ENCODE assay signal across 8 cellular contexts in the genomic region with DNA sequence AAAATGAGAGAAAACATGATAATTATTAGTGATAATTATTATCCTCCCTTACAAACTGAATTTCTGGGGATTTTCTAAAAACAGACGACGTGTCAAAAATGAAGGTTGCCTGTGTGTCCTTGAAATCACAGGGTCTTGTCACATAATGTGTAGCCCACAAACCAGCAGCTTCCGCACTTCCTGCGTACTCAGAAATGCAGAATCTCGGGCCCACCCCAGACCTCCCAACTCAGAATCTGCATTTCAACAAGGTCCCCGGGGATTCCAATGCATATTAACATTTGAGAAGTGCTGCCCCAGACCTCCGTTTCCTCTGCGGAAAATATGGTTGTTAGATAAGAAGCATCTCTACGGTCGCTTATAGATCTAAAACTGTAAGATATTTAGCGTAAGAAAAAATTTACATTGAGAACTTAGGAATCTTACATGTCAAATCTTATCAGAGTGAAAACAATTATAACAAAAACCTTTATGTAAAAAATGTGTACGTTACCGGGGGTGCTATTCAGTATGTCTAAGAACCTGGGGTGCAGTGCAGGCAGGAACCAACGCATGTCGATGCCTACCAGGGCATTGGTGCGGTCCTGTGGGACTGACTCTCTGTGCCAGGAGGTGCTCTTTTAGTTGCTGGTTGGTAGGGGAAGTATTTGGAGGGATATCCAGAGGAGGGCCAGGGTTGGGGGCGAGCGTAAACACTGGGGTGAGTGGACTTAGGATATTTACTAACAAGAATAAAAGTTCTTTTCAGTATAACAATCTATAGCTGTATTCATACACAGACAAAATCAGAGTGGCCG. TPM values are rescaled to one million over a fixed set of nuclear protein-coding genes. Genes with fewer than 3 reads are reported as not detected.
DNase-seq lines count a peak whose midpoint lies in the region; ATAC-seq, FAIRE-seq and TF ChIP-seq lines count a peak whose summit lies in the region.

No MANE protein-coding gene starts in this region.

- no peak overlapping the region for H3K4me3 ChIP-seq in Caco-2 (ENCODE audit: low read depth, low read length)
- H3K4me3 ChIP-seq in iPS-11a (ENCODE audit: low read depth, low read length), result peak overlapping the region; percentile 2
- peak overlapping the region; percentile 11 for H3K4me3 ChIP-seq in suprapubic skin

- H3K4me1 ChIP-seq in Caco-2 (peaks cover 10% of the 10 kb centered on the region), suprapubic skin (peaks cover 9% of the 10 kb centered on the region)

- DNase-seq in Caco-2 (no peak), suprapubic skin (ENCODE audit: low spot score in 2 of 2) (no peak), HTR-8/SVneo (ENCODE audit: insufficient read length, low spot score) (no peak), DMS114 treated with DMSO at 0.1 percent for 48 hours (lab: John Stamatoyannopoulos, UW; ENCODE audit: unreplicated experiment) (no peak)
- peak; percentile 52 for DNase-seq in activated CD4-positive, alpha-beta memory T cell treated with anti-CD3 and anti-CD28 coated beads, Interleukin-2, amount 10 ng/mL, durations not matched to agents 7 days and 5 days

- ATAC-seq in HG02759 (IDR thresholded peaks at IDR 0.05; ENCODE audit: unreplicated experiment), result peak; percentile 23
- no peak for ATAC-seq in HG02588 (IDR thresholded peaks at IDR 0.05; ENCODE audit: unreplicated experiment)

- intact Hi-C loops in Caco-2 (cut with micrococcal nuclease; ENCODE audit: unreplicated experiment), result loop anchor here (1.0 kb wide), 3 partner anchors 104 to 281 kb away; no protein-coding TSS in a partner anchor

- TF ChIP-seq EP300 in suprapubic skin (IDR thresholded peaks at IDR 0.05), result no peak

- H3K9me3 ChIP-seq in Caco-2 (no peaks in the 10 kb centered on the region), suprapubic skin (no peaks in the 10 kb centered on the region)

- TF ChIP-seq CTCF in Caco-2 (IDR thresholded peaks at IDR 0.05; ENCODE audit: insufficient read depth in 1 of 2, low read depth in 1 of 2, low read length in 1 of 2, severe bottlenecking in 1 of 2, unreplicated experiment in 1 of 2), result no peak
- no peak for TF ChIP-seq CTCF in suprapubic skin (IDR thresholded peaks at IDR 0.05)

- H3K4me3 Mint-ChIP-seq in Caco-2 (ENCODE audit: unreplicated experiment), result no peak overlapping the region
- peak overlapping the region; percentile 64 for H3K4me3 Mint-ChIP-seq in activated CD4-positive, alpha-beta memory T cell treated with anti-CD3 and anti-CD28 coated beads, Interleukin-2, amount 10 ng/mL, durations not matched to agents 7 days and 5 days

- peaks cover 17% of the 10 kb centered on the region for H3K4me1 Mint-ChIP-seq in Caco-2 (ENCODE audit: low read depth, unreplicated experiment)
- peaks cover 51% of the 10 kb centered on the region for H3K4me1 Mint-ChIP-seq in activated CD4-positive, alpha-beta memory T cell treated with anti-CD3 and anti-CD28 coated beads, Interleukin-2, amount 10 ng/mL, durations not matched to agents 7 days and 5 days

- no peaks in the 10 kb centered on the region for H3K9me3 Mint-ChIP-seq in Caco-2 (ENCODE audit: unreplicated experiment)
- H3K9me3 Mint-ChIP-seq in activated CD4-positive, alpha-beta memory T cell treated with anti-CD3 and anti-CD28 coated beads, Interleukin-2, amount 10 ng/mL, durations not matched to agents 7 days and 5 days, result no peaks in the 10 kb centered on the region

- TF ChIP-seq POLR2A in suprapubic skin (IDR thresholded peaks at IDR 0.05), result no peak

- peak overlapping the region; percentile 58 for H3K27ac Mint-ChIP-seq in Caco-2 (ENCODE audit: unreplicated experiment)
- peak overlapping the region; percentile 90 for H3K27ac Mint-ChIP-seq in activated CD4-positive, alpha-beta memory T cell treated with anti-CD3 and anti-CD28 coated beads, Interleukin-2, amount 10 ng/mL, durations not matched to agents 7 days and 5 days

- no peaks in the 10 kb centered on the region for H3K27me3 Mint-ChIP-seq in Caco-2 (ENCODE audit: insufficient read depth, unreplicated experiment)
- no peaks in the 10 kb centered on the region for H3K27me3 Mint-ChIP-seq in activated CD4-positive, alpha-beta memory T cell treated with anti-CD3 and anti-CD28 coated beads, Interleukin-2, amount 10 ng/mL, durations not matched to agents 7 days and 5 days

- no peaks in the 10 kb centered on the region for H3K27me3 ChIP-seq in Caco-2 (replicated peaks; ENCODE audit: control insufficient read depth, insufficient read depth, low read length)
- no peaks in the 10 kb centered on the region for H3K27me3 ChIP-seq in suprapubic skin

- H3K36me3 ChIP-seq in Caco-2 (ENCODE audit: control insufficient read depth, insufficient read depth, low read length), result no peaks in the 10 kb centered on the region
- H3K36me3 ChIP-seq in suprapubic skin, result no peaks in the 10 kb centered on the region

- no TSS peak for BruUV-seq in Caco-2 (replicated peaks; lab: Mats Ljungman, UMichigan)

- no peak overlapping the region for H3K27ac ChIP-seq in suprapubic skin

- CTCF ChIA-PET in Caco-2 (lab: Charles Lee), result interaction anchor here (0.6 to 3.4 kb wide), 16 partner anchors 11 to 296 kb away, joined by 3 to 69 read pairs (median 5); partner anchors contain the start of gene SOS1
- CTCF ChIA-PET in activated CD4-positive, alpha-beta memory T cell treated with anti-CD3 and anti-CD28 coated beads, Interleukin-2, amount 10 ng/mL, durations not matched to agents 7 days and 5 days (lab: Charles Lee), result interaction anchor here (0.8 to 4.4 kb wide), 38 partner anchors 11 to 293 kb away, joined by 3 to 192 read pairs (median 5); partner anchors contain the start of genes CDKL4 and SOS1

- POLR2A ChIA-PET in Caco-2 (lab: Charles Lee), result interaction anchor here (0.6 to 1.2 kb wide), 5 partner anchors 104 to 477 kb away, joined by 4 to 11 read pairs (median 5); partner anchors contain the start of genes SOS1 and SRSF7
- POLR2A ChIA-PET in activated CD4-positive, alpha-beta memory T cell treated with anti-CD3 and anti-CD28 coated beads, Interleukin-2, amount 10 ng/mL, durations not matched to agents 7 days and 5 days (lab: Charles Lee), result interaction anchor here (0.6 to 7.7 kb wide), 29 partner anchors 11 to 565 kb away, joined by 3 to 387 read pairs (median 6); partner anchors contain the start of genes CDKL4, SOS1 and SRSF7

- FAIRE-seq in HTR-8/SVneo (lab: Jason Lieb, UNC), result no peak

- no peaks in the 10 kb centered on the region for H3K36me3 Mint-ChIP-seq in Caco-2 (ENCODE audit: insufficient read depth, unreplicated experiment)
- H3K36me3 Mint-ChIP-seq in activated CD4-positive, alpha-beta memory T cell treated with anti-CD3 and anti-CD28 coated beads, Interleukin-2, amount 10 ng/mL, durations not matched to agents 7 days and 5 days (ENCODE audit: low read depth), result peaks cover 8% of the 10 kb centered on the region

- WGBS in suprapubic skin, result 29% methylated on average over 19 of the region's 19 CpGs

RNA-seq across cellular contexts. Expression of gene CDKL4, which starts 15.2 kb away (rescaled TPM):
- total RNA-seq in Caco-2 (2022), result 1.4 TPM in 1 of 2 replicates, not detected in the other
- total RNA-seq in activated CD4-positive, alpha-beta memory T cell treated with anti-CD3 and anti-CD28 coated beads, Interleukin-2, amount 10 ng/mL, durations not matched to agents 7 days and 5 days, result under 1 TPM in 1 of 2 experiments, not detected in 1; 0.25 TPM
- total RNA-seq in suprapubic skin, result 1 to 10 TPM in 1 of 4 donors, under 1 TPM in 1, not detected in 2; 0.48 to 1.5 TPM
